In the genomic region with DNA sequence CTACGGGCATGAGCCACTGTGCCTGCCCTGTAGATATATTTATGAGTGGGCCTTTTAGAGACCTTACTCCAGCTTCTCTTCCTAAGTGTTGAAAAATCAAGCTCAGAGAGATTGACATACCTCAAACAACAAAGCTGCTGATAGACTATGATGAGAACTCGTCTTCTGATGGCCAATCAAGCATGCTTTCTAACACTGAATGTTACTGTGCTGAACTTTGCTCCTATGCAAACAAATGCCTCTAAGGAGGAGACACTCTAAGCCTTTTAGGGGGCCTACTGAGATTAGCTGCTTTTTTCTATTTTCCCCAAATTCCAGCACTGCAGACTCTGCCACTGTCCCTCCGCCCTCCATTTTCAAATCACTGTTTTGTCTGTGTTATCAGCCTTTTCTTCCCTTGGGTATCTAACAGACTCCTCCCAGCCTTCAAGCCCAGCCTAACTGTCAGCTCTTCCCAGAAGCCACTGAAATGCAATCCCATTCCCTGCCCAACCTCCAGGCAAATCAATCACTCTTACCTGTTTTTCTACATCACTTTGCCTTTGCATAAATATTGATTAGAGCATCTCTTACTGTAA, we compare ENCODE assay signal across 19 cellular contexts. TPM values are rescaled to one million over a fixed set of nuclear protein-coding genes. Genes with fewer than 3 reads are reported as not detected.
DNase-seq lines count a peak whose midpoint lies in the region; TF ChIP-seq lines count a peak whose summit lies in the region.
"Had no signal": no experiment of that assay in that cellular context is flagged by ENCODE, and none has a peak within 500 bp of the region (broad histone marks: within the 10 kb centered on the region; RNA-seq: fewer than 3 reads in every experiment).

No MANE protein-coding gene starts in this region.

- H3K9me3 ChIP-seq in OCI-LY3 (ENCODE audit: insufficient read depth, low read length) (no peaks in the 10 kb centered on the region), neural progenitor cell (ENCODE audit: low read depth) (no peaks in the 10 kb centered on the region)
- H3K9me3 ChIP-seq: BLaER1 treated with 17β-estradiol and CSF1 and Interleukin-3, amounts not matched to agents 10 nM and 100 nM; HAP-1 had no signal

- DNase-seq in ELF-1 (ENCODE audit: low read depth, low spot score) (peak; percentile 3), iPS-NIHi7 (ENCODE audit: extremely low spot score) (peak; percentile 16), neural progenitor cell (ENCODE audit: low spot score) (no peak), NCI-H1417 treated with DMSO at 0.1 percent for 48 hours (lab: John Stamatoyannopoulos, UW) (no peak), MV-4-11 (lab: John Stamatoyannopoulos, UW) (no peak)
- no peak for DNase-seq in activated CD8-positive, alpha-beta memory T cell treated with anti-CD3 and anti-CD28 coated beads for 24 hours
- DNase-seq: DMS 273 treated with DMSO at 0.1 percent for 48 hours, DMS79, GF-D8, KG1 had no signal

- no peaks in the 10 kb centered on the region for H3F3A ChIP-seq in neural progenitor cell (ENCODE audit: low read depth)

- H3K4me1 ChIP-seq in OCI-LY3 (ENCODE audit: low read length), result no peaks in the 10 kb centered on the region
- H3K4me1 ChIP-seq in neural progenitor cell, result no peaks in the 10 kb centered on the region
- H3K4me1 ChIP-seq: BLaER1 treated with 17β-estradiol and CSF1 and Interleukin-3, amounts not matched to agents 10 nM and 100 nM; HAP-1 had no signal

- no peak overlapping the region for H3K9ac ChIP-seq in OCI-LY3 (ENCODE audit: low read length)
- H3K9ac ChIP-seq in neural progenitor cell, result no peak overlapping the region
- H3K9ac ChIP-seq: BLaER1 treated with 17β-estradiol and CSF1 and Interleukin-3, amounts not matched to agents 10 nM and 100 nM had no signal

- H3K27me3 ChIP-seq in OCI-LY3 (ENCODE audit: low read depth, low read length) (no peaks in the 10 kb centered on the region), neural progenitor cell (no peaks in the 10 kb centered on the region)
- H3K27me3 ChIP-seq: BLaER1 treated with 17β-estradiol and CSF1 and Interleukin-3, amounts not matched to agents 10 nM and 100 nM had no signal

- H3K4me3 ChIP-seq in OCI-LY3 (ENCODE audit: low read length), result no peak overlapping the region
- no peak overlapping the region for H3K4me3 ChIP-seq in neural progenitor cell
- H3K4me3 ChIP-seq: BLaER1 treated with 17β-estradiol and CSF1 and Interleukin-3, amounts not matched to agents 10 nM and 100 nM; HAP-1 had no signal

- H4K20me1 ChIP-seq in OCI-LY3 (ENCODE audit: insufficient read depth, low read length) (no peaks in the 10 kb centered on the region), neural progenitor cell (ENCODE audit: low read depth) (no peaks in the 10 kb centered on the region)
- H4K20me1 ChIP-seq: BLaER1 treated with 17β-estradiol and CSF1 and Interleukin-3, amounts not matched to agents 10 nM and 100 nM had no signal

- peak overlapping the region; percentile 9; the same call in 1 of the 2 replicates for H2AFZ ChIP-seq in OCI-LY3 (ENCODE audit: low read depth, low read length)
- peak overlapping the region; percentile 76 for H2AFZ ChIP-seq in neural progenitor cell (replicated peaks)

- no peaks in the 10 kb centered on the region for H3K36me3 Mint-ChIP-seq in neural progenitor cell
- H3K36me3 Mint-ChIP-seq: CD8-positive, alpha-beta T cell had no signal

- no peaks in the 10 kb centered on the region for H3K4me1 Mint-ChIP-seq in neural progenitor cell
- H3K4me1 Mint-ChIP-seq: B cell had no signal

- H3K9me3 Mint-ChIP-seq in neural progenitor cell, result no peaks in the 10 kb centered on the region
- H3K9me3 Mint-ChIP-seq: CD8-positive, alpha-beta T cell had no signal

- TF ChIP-seq CTCF in OCI-LY3 (IDR thresholded peaks at IDR 0.05; ENCODE audit: low read depth, low read length) (no peak), neural progenitor cell (IDR thresholded peaks at IDR 0.05) (no peak)

- H3K27ac Mint-ChIP-seq in neural progenitor cell, result no peak overlapping the region
- H3K27ac Mint-ChIP-seq: B cell; CD8-positive, alpha-beta T cell had no signal

- H3K4me2 ChIP-seq in OCI-LY3 (ENCODE audit: low read length) (no peak overlapping the region), neural progenitor cell (no peak overlapping the region)
- H3K4me2 ChIP-seq: BLaER1 treated with 17β-estradiol and CSF1 and Interleukin-3, amounts not matched to agents 10 nM and 100 nM had no signal

- no peak overlapping the region for H3K4me3 Mint-ChIP-seq in neural progenitor cell
- H3K4me3 Mint-ChIP-seq: B cell; CD8-positive, alpha-beta T cell had no signal

- H3K27me3 Mint-ChIP-seq in neural progenitor cell (ENCODE audit: insufficient read depth, low read depth), result peaks cover 2% of the 10 kb centered on the region

- H3K79me2 ChIP-seq in OCI-LY3 (ENCODE audit: low read length) (no peaks in the 10 kb centered on the region), neural progenitor cell (ENCODE audit: low read depth) (no peaks in the 10 kb centered on the region)

- H3K27ac ChIP-seq in OCI-LY3 (ENCODE audit: low read length), result no peak overlapping the region
- no peak overlapping the region for H3K27ac ChIP-seq in neural progenitor cell
- H3K27ac ChIP-seq: BLaER1 treated with 17β-estradiol and CSF1 and Interleukin-3, amounts not matched to agents 10 nM and 100 nM; HL-60 had no signal

- H3K36me3 ChIP-seq in OCI-LY3 (replicated peaks; ENCODE audit: low read depth, low read length) (no peaks in the 10 kb centered on the region), neural progenitor cell (no peaks in the 10 kb centered on the region)
- H3K36me3 ChIP-seq: BLaER1 treated with 17β-estradiol and CSF1 and Interleukin-3, amounts not matched to agents 10 nM and 100 nM; HAP-1 had no signal

RNA-seq across cellular contexts. Expression of a gene that starts 39.5 kb away (rescaled TPM):
- not detected in 2 replicates for total RNA-seq in neural progenitor cell (ENCODE audit: low replicate concordance)
- total RNA-seq: A172; B cell; CD8-positive, alpha-beta T cell; Daoy; H4 had no signal

RNA-seq across cellular contexts. Expression of a gene that starts 41.8 kb away (rescaled TPM):
- 173 and 252 TPM in 2 replicates for total RNA-seq in neural progenitor cell (ENCODE audit: low replicate concordance)

Comparison
In these comparisons a context has a peak if more than half of its experiments do, and no peak if none do; other contexts are left out.
1. DNase-seq: peak in ELF-1 (single experiment) and iPS-NIHi7 (single experiment); none in neural progenitor cell (single experiment), NCI-H1417 treated with DMSO at 0.1 percent for 48 hours (single experiment), activated CD8-positive, alpha-beta memory T cell treated with anti-CD3 and anti-CD28 coated beads for 24 hours (single experiment) and MV-4-11 (single experiment).